12 cellular contexts compared by ENCODE assay signal in genomic region chr2:114022360-114023085, GRCh38.
DNase-seq lines count a peak whose midpoint lies in the region; ATAC-seq and TF ChIP-seq lines count a peak whose summit lies in the region.
"Had no signal": no experiment of that assay in that cellular context is flagged by ENCODE, and none has a peak within 500 bp of the region (broad histone marks: within the 10 kb centered on the region; RNA-seq: fewer than 3 reads in every experiment).

No MANE protein-coding gene starts in this region.

- H3K4me3 ChIP-seq in fibroblast of pulmonary artery (replicated peaks; ENCODE audit: low read depth, low read length) (no peak overlapping the region), skeletal muscle cell (ENCODE audit: low read depth, low read length) (no peak overlapping the region)
- H3K4me3 ChIP-seq: heart right ventricle, skin epidermis had no signal

- TF ChIP-seq CTCF in fibroblast of pulmonary artery (IDR thresholded peaks at IDR 0.05; ENCODE audit: low read length, missing control alignments): no peak

- ATAC-seq in GM18502 (IDR thresholded peaks at IDR 0.05; ENCODE audit: poor library complexity, unreplicated experiment): no peak
- ATAC-seq: heart right ventricle had no signal

- DNase-seq in GM04504 (ENCODE audit: low read depth): peak; percentile 17
- peak; percentile 8 to 18 for DNase-seq in SW 1271 (lab: John Stamatoyannopoulos, UW)
- DNase-seq in fibroblast of pulmonary artery (ENCODE audit: low read depth): peak; percentile 19
- DNase-seq in skeletal muscle cell (ENCODE audit: low read depth): peak; percentile 31
- no peak for DNase-seq in NCI-H2196 treated with DMSO at 0.1 percent for 48 hours (lab: John Stamatoyannopoulos, UW; ENCODE audit: unreplicated experiment)
- no peak for DNase-seq in NCI-H2171 treated with DMSO at 0.1 percent for 48 hours (lab: John Stamatoyannopoulos, UW)
- DNase-seq in effector CD8-positive, alpha-beta T cell (lab: John Stamatoyannopoulos, UW): no peak
- DNase-seq: activated T-cell treated with anti-CD3 and anti-CD28 coated beads, Interleukin-2, amount 50 U/mL, for 72 hours; heart right ventricle; stimulated activated CD8-positive, alpha-beta memory T cell treated with anti-CD3 and anti-CD28 coated beads, Interleukin-4, amount 100 ng/mL, for 48 hours had no signal

Comparison
In these comparisons a context has a peak if more than half of its experiments do, and no peak if none do; other contexts are left out.
1. DNase-seq: peak in GM04504 (single experiment), SW 1271 (2 of 2), fibroblast of pulmonary artery (single experiment) and skeletal muscle cell (single experiment); none in NCI-H2196 treated with DMSO at 0.1 percent for 48 hours (single experiment), NCI-H2171 treated with DMSO at 0.1 percent for 48 hours (single experiment) and effector CD8-positive, alpha-beta T cell (single experiment).